ENCODE assay signal across 8 cellular contexts in genomic region chr18:54357660-54358494, GRCh38. TPM values are rescaled to one million over a fixed set of nuclear protein-coding genes. Genes with fewer than 3 reads are reported as not detected.
A peak's percentile ranks its signal among the peaks of the same experiment; 100 is the strongest.
DNase-seq lines count a peak whose midpoint lies in the region; ATAC-seq and TF ChIP-seq lines count a peak whose summit lies in the region.

Gene C18orf54, plus strand, starts transcription at chr18:54357906. Its CDS starts 2,667 bp downstream, at chr18:54360573.
Gene STARD6, minus strand, starts transcription at chr18:54357858. Its CDS starts 3,285 bp downstream, at chr18:54354573.

- H3K27me3 Mint-ChIP-seq in activated naive CD8-positive, alpha-beta T cell treated with anti-CD3 and anti-CD28 coated beads, Interleukin-2, amount 10 ng/mL, durations not matched to agents 7 days and 5 days, result peaks cover 7% of the 10 kb centered on the region

- H3K4me3 ChIP-seq in heart left ventricle (peak within 1 kb of the TSS; percentile 43 to 88 (median 76)), upper lobe of left lung (peak within 1 kb of the TSS; percentile 70 to 89 (median 81))

- peak within 1 kb of the TSS; percentile 99 for H3K4me3 Mint-ChIP-seq in activated naive CD8-positive, alpha-beta T cell treated with anti-CD3 and anti-CD28 coated beads, Interleukin-2, amount 10 ng/mL, durations not matched to agents 7 days and 5 days

- peaks cover 18% of the 10 kb centered on the region for H3K4me1 Mint-ChIP-seq in activated naive CD8-positive, alpha-beta T cell treated with anti-CD3 and anti-CD28 coated beads, Interleukin-2, amount 10 ng/mL, durations not matched to agents 7 days and 5 days

- H3K4me1 ChIP-seq in heart left ventricle (peaks cover 0 to 15% (median 7%) of the 10 kb centered on the region in 12 donors), upper lobe of left lung (peaks cover 4 to 16% (median 9%) of the 10 kb centered on the region in 4 donors)

- TF ChIP-seq CTCF in GM12873 (IDR thresholded peaks at IDR 0.05; ENCODE audit: insufficient read depth, low read depth, low read length, missing control alignments), result peak; percentile 71
- TF ChIP-seq CTCF in heart left ventricle (IDR thresholded peaks at IDR 0.05), result peak in 11 of 12 donors; percentile 11 to 62 (median 41)
- TF ChIP-seq CTCF in upper lobe of left lung (IDR thresholded peaks at IDR 0.05), result peak; percentile 25 to 53 (median 39)

- DNase-seq in NCI-H1105 (lab: John Stamatoyannopoulos, UW) (peak; percentile 93), SKM-1 (lab: John Stamatoyannopoulos, UW; ENCODE audit: unreplicated experiment) (peak; percentile 84), heart left ventricle (peak; percentile 84 to 94 (median 88)), pons (ENCODE audit: low spot score) (peak; percentile 90), upper lobe of left lung (peak; percentile 88 to 96)
- DNase-seq in activated naive CD8-positive, alpha-beta T cell treated with anti-CD3 and anti-CD28 coated beads, Interleukin-2, amount 10 ng/mL, durations not matched to agents 7 days and 5 days, result peak; percentile 93

- peaks cover 14% of the 10 kb centered on the region for H3K36me3 Mint-ChIP-seq in activated naive CD8-positive, alpha-beta T cell treated with anti-CD3 and anti-CD28 coated beads, Interleukin-2, amount 10 ng/mL, durations not matched to agents 7 days and 5 days

- peak in 1 of 2 donors; percentile 48 for TF ChIP-seq POLR2A in heart left ventricle (IDR thresholded peaks at IDR 0.05)
- TF ChIP-seq POLR2A in upper lobe of left lung (IDR thresholded peaks at IDR 0.05), result peak in 2 of 4 donors; percentile 45 to 67

- no peaks in the 10 kb centered on the region for H3K27me3 ChIP-seq in heart left ventricle
- H3K27me3 ChIP-seq in upper lobe of left lung, result no peaks in the 10 kb centered on the region

- no peak for TF ChIP-seq EP300 in upper lobe of left lung (IDR thresholded peaks at IDR 0.05)

- no peaks in the 10 kb centered on the region for H3K9me3 Mint-ChIP-seq in activated naive CD8-positive, alpha-beta T cell treated with anti-CD3 and anti-CD28 coated beads, Interleukin-2, amount 10 ng/mL, durations not matched to agents 7 days and 5 days

- H3K36me3 ChIP-seq in heart left ventricle (no peaks in the 10 kb centered on the region), upper lobe of left lung (no peaks in the 10 kb centered on the region)

- peak within 1 kb of the TSS; percentile 98 for H3K27ac Mint-ChIP-seq in activated naive CD8-positive, alpha-beta T cell treated with anti-CD3 and anti-CD28 coated beads, Interleukin-2, amount 10 ng/mL, durations not matched to agents 7 days and 5 days

- intact Hi-C loops in heart left ventricle (cut with DNase I), result loop anchor here in 5 of 10 donors (5.0 to 10.0 kb wide), 2 partner anchors 86 to 133 kb away; partner anchors contain the start of gene MBD2 (in 5 of the 5)

- 0 to 1% (median 0%) methylated on average over 39 to 62 of the region's 62 CpGs for WGBS in heart left ventricle, 4 donors
- 0% methylated on average over 33 to 49 of the region's 62 CpGs for WGBS in upper lobe of left lung, 2 donors

- ATAC-seq in HG02678 (IDR thresholded peaks at IDR 0.05; ENCODE audit: unreplicated experiment) (peak; percentile 94), heart left ventricle (peak; percentile 95 to 99 (median 99)), upper lobe of left lung (ENCODE audit: low FRiP score in 2 of 2) (peak; percentile 95 to 99)
- peak; percentile 96 for ATAC-seq in activated naive CD8-positive, alpha-beta T cell treated with anti-CD3 and anti-CD28 coated beads, Interleukin-2, amount 10 ng/mL, durations not matched to agents 7 days and 5 days (ENCODE audit: low read depth)

- no peaks in the 10 kb centered on the region for H3K9me3 ChIP-seq in heart left ventricle
- no peaks in the 10 kb centered on the region for H3K9me3 ChIP-seq in upper lobe of left lung

- POLR2A ChIA-PET in activated naive CD8-positive, alpha-beta T cell treated with anti-CD3 and anti-CD28 coated beads, Interleukin-2, amount 10 ng/mL, durations not matched to agents 7 days and 5 days (lab: Charles Lee), result interaction anchor here (0.7 to 2.4 kb wide), 9 partner anchors 9 to 135 kb away, joined by 3 to 36 read pairs (median 4); partner anchors contain the start of genes MBD2 and POLI

- peak within 1 kb of the TSS in 11 of 12 donors; percentile 13 to 73 (median 56) for H3K27ac ChIP-seq in heart left ventricle
- peak within 1 kb of the TSS; percentile 45 to 87 (median 81) for H3K27ac ChIP-seq in upper lobe of left lung

RNA-seq across cellular contexts. Expression of gene C18orf54, which starts in this region (rescaled TPM):
- 1 to 10 TPM; 8.0 to 8.5 TPM for total RNA-seq in activated naive CD8-positive, alpha-beta T cell treated with anti-CD3 and anti-CD28 coated beads, Interleukin-2, amount 10 ng/mL, durations not matched to agents 7 days and 5 days
- total RNA-seq in heart left ventricle (1 to 10 TPM in 6 of 9 donors, under 1 TPM in 3; 0.46 to 2.4 (median 1.1) TPM), upper lobe of left lung (1 to 10 TPM in 5 of 6 donors, under 1 TPM in 1; 0.91 to 4.9 (median 2.4) TPM)
- polyA plus RNA-seq in heart left ventricle, result under 1 TPM; 0.50 to 0.94 TPM

RNA-seq across cellular contexts. Expression of gene STARD6, which starts in this region (rescaled TPM):
- not detected for total RNA-seq in activated naive CD8-positive, alpha-beta T cell treated with anti-CD3 and anti-CD28 coated beads, Interleukin-2, amount 10 ng/mL, durations not matched to agents 7 days and 5 days
- not detected for total RNA-seq in heart left ventricle
- polyA plus RNA-seq in heart left ventricle, result not detected
- not detected for total RNA-seq in upper lobe of left lung

Comparison
In these comparisons a context has a peak if more than half of its experiments do, and no peak if none do; other contexts are left out.
1. Peak in every context shown above with its lines: DNase-seq, ATAC-seq, H3K4me3 ChIP-seq and H3K27ac ChIP-seq.